In genomic region chr9:125785187-125785840, GRCh38 we compare ENCODE assay signal across 14 cellular contexts. TPM values are rescaled to one million over a fixed set of nuclear protein-coding genes. Genes with fewer than 3 reads are reported as not detected.
DNase-seq lines count a peak whose midpoint lies in the region; ATAC-seq and TF ChIP-seq lines count a peak whose summit lies in the region.
"Had no signal": no experiment of that assay in that cellular context is flagged by ENCODE, and none has a peak within 500 bp of the region (broad histone marks: within the 10 kb centered on the region; RNA-seq: fewer than 3 reads in every experiment).

No MANE protein-coding gene starts in this region.

- peak; percentile 49 for DNase-seq in CD14-positive monocyte (ENCODE audit: low spot score)
- peak; percentile 53 for DNase-seq in activated CD4-positive, alpha-beta T cell treated with anti-CD3 and anti-CD28 coated beads for 48 hours
- DNase-seq in brain microvascular endothelial cell, result peak; percentile 12
- no peak for DNase-seq in sciatic nerve (ENCODE audit: low spot score)
- no peak for DNase-seq in nephron progenitor cell
- DNase-seq in hypothalamus (lab: John Stamatoyannopoulos, UW), result no peak
- DNase-seq: erythroblast; NCI-H1048; NK-92 treated with Interleukin-12 subunit alpha and Interleukin-12 subunit beta, amount 100 ng/mL, for 24 hours; stimulated activated naive CD4-positive, alpha-beta T cell treated with Interleukin-2 at 50 U/mL for 16 hours; T-helper 1 cell had no signal

- H3K27ac ChIP-seq in brain microvascular endothelial cell, result no peak overlapping the region
- H3K27ac ChIP-seq: parathyroid adenoma had no signal

- H3K4me3 ChIP-seq in brain microvascular endothelial cell (ENCODE audit: low read depth, low read length), result no peak overlapping the region

- H3K27me3 Mint-ChIP-seq in CD14-positive monocyte (ENCODE audit: low read depth in 3 of 3) (no peaks in the 10 kb centered on the region), nephron progenitor cell (ENCODE audit: low read depth, poor library complexity) (peaks cover 4% of the 10 kb centered on the region)

- ATAC-seq in sciatic nerve (peak; percentile 52), GM21423 (IDR thresholded peaks at IDR 0.05; ENCODE audit: unreplicated experiment) (no peak), HG03342 (IDR thresholded peaks at IDR 0.05; ENCODE audit: unreplicated experiment) (no peak)

- peaks cover 20% of the 10 kb centered on the region for H3K4me1 Mint-ChIP-seq in CD14-positive monocyte
- H3K4me1 Mint-ChIP-seq in nephron progenitor cell, result peaks cover 21% of the 10 kb centered on the region

- no peaks in the 10 kb centered on the region for H3K27me3 ChIP-seq in brain microvascular endothelial cell (replicated peaks)

- H3K36me3 Mint-ChIP-seq in CD14-positive monocyte (peaks cover 24 to 40% of the 10 kb centered on the region in 2 donors), nephron progenitor cell (ENCODE audit: low read depth) (peaks cover 29% of the 10 kb centered on the region)

- intact Hi-C loops in CD14-positive monocyte (cut with micrococcal nuclease), result no loop called here
- intact Hi-C loops in sciatic nerve (cut with DNase I), result no loop called here

- in situ Hi-C loops in brain microvascular endothelial cell (cut with HindIII; ENCODE audit: low pct_ligation_motif_present, low sequenced_read_pairs), result no loop called here

- TF ChIP-seq CTCF in CD14-positive monocyte (IDR thresholded peaks at IDR 0.05) (no peak), brain microvascular endothelial cell (IDR thresholded peaks at IDR 0.05; ENCODE audit: low read depth, low read length, missing control alignments) (no peak), nephron progenitor cell (IDR thresholded peaks at IDR 0.05) (no peak)

- H3K27ac Mint-ChIP-seq in CD14-positive monocyte (peak overlapping the region; percentile 15 to 83 (median 41)), nephron progenitor cell (no peak overlapping the region)

- H3K9me3 Mint-ChIP-seq in CD14-positive monocyte (peaks cover 3 to 15% (median 5%) of the 10 kb centered on the region in 7 donors), nephron progenitor cell (peaks cover 29% of the 10 kb centered on the region)

- H3K36me3 ChIP-seq in brain microvascular endothelial cell (replicated peaks), result no peaks in the 10 kb centered on the region

- H3K4me3 Mint-ChIP-seq in CD14-positive monocyte (no peak overlapping the region), nephron progenitor cell (no peak overlapping the region)

RNA-seq across cellular contexts. Expression of gene PBX3, which starts 38.1 kb away (rescaled TPM):
- 1 to 10 TPM; 6.6 to 7.1 TPM for polyA plus RNA-seq in CD14-positive monocyte
- total RNA-seq in sciatic nerve, result 39.1 TPM

Comparison
In these comparisons a context has a peak if more than half of its experiments do, and no peak if none do; other contexts are left out.
1. DNase-seq: peak in CD14-positive monocyte (single experiment), activated CD4-positive, alpha-beta T cell treated with anti-CD3 and anti-CD28 coated beads for 48 hours (single experiment) and brain microvascular endothelial cell (single experiment); none in sciatic nerve (single experiment), nephron progenitor cell (single experiment) and hypothalamus (0 of 51).